8 cellular contexts compared by ENCODE assay signal in the genomic region with DNA sequence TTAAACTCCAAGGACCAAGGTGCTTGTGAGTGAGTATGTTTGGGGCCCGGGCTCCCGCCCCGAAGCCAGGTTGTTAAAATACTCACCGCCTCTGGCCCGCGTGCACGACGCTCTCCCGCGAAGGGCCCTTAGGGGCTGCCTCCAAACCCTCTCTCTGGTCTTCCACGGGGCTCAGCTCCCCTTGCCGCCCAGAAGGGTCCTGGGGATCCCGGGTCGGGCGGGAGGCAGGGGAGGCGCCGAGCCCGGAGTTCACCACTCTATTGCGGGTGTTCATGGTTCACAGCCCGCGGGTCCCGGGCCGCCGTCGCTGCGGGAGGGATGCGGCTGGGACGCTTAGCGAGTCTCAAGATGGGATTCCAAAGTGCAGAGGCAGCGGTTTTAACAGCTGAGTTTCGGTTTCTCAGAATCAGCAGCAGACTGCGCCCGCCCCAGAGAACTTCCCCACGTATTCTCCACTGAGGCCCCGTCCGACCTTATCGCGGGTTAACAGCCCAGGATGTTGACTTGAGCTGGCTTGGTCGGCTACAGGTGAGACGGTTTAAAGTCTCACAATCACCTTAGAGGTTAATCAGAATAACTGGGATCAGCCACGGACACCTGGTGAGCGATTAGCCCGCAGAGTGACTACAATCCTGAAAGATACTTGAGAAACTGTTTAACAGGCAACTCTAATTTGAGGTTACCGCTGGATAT. TPM values are rescaled to one million over a fixed set of nuclear protein-coding genes. Genes with fewer than 3 reads are reported as not detected.
A peak's percentile ranks its signal among the peaks of the same experiment; 100 is the strongest.
DNase-seq lines count a peak whose midpoint lies in the region; ATAC-seq and TF ChIP-seq lines count a peak whose summit lies in the region.

A gene with protein sequence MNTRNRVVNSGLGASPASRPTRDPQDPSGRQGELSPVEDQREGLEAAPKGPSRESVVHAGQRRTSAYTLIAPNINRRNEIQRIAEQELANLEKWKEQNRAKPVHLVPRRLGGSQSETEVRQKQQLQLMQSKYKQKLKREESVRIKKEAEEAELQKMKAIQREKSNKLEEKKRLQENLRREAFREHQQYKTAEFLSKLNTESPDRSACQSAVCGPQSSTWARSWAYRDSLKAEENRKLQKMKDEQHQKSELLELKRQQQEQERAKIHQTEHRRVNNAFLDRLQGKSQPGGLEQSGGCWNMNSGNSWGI (minus strand): TSS at position 350 of the 693 bp plus-strand sequence. CDS start 76 bp downstream, at position 274.

- H3K9me3 ChIP-seq in T-helper 17 cell (ENCODE audit: control insufficient read depth, low read length, poor library complexity, severe bottlenecking): no peaks in the 10 kb centered on the region
- H3K9me3 ChIP-seq in ascending aorta: no peaks in the 10 kb centered on the region
- no peaks in the 10 kb centered on the region for H3K9me3 ChIP-seq in hepatocyte (ENCODE audit: low read depth)
- H3K9me3 ChIP-seq in gastrocnemius medialis: no peaks in the 10 kb centered on the region

- H3K27ac ChIP-seq in ascending aorta: peak within 1 kb of the TSS; percentile 42 to 70
- H3K27ac ChIP-seq in hepatocyte: peak within 1 kb of the TSS; percentile 97
- H3K27ac ChIP-seq in gastrocnemius medialis: peak within 1 kb of the TSS; percentile 46 to 76 (median 71)

- peaks cover 21% of the 10 kb centered on the region for H3K79me2 ChIP-seq in hepatocyte

- peaks cover 0 to 2% of the 10 kb centered on the region in 2 donors for H3K4me1 ChIP-seq in ascending aorta
- peaks cover 11% of the 10 kb centered on the region for H3K4me1 ChIP-seq in hepatocyte (ENCODE audit: insufficient read depth)
- H3K4me1 ChIP-seq in gastrocnemius medialis: peaks cover 0 to 15% of the 10 kb centered on the region in 2 donors

- DNase-seq in A172 (ENCODE audit: low spot score) (peak; percentile 44), T-helper 17 cell (peak; percentile 52 to 66 (median 55)), ascending aorta (ENCODE audit: low spot score in 2 of 2) (peak in 1 of 2 donors; percentile 80), hepatocyte (ENCODE audit: low spot score) (peak; percentile 85), gastrocnemius medialis (peak; percentile 24 to 35), T1000 (lab: John Stamatoyannopoulos, UW) (no peak)

- H2AFZ ChIP-seq in hepatocyte: peak within 1 kb of the TSS; percentile 80

- H3K9me2 ChIP-seq in hepatocyte (replicated peaks; ENCODE audit: insufficient read depth): no peaks in the 10 kb centered on the region

- H3K4me1 Mint-ChIP-seq in T-helper 17 cell: peaks cover 37% of the 10 kb centered on the region

- in situ Hi-C loops in GM18951 (cut with MboI; ENCODE audit: low sequenced_read_pairs, unreplicated experiment): no loop called here
- in situ Hi-C loops in gastrocnemius medialis (cut with MboI; ENCODE audit: low sequenced_read_pairs in 4 of 4): no loop called here

- H3K27me3 ChIP-seq in ascending aorta: no peaks in the 10 kb centered on the region
- H3K27me3 ChIP-seq in hepatocyte: no peaks in the 10 kb centered on the region
- no peaks in the 10 kb centered on the region for H3K27me3 ChIP-seq in gastrocnemius medialis

- peak within 1 kb of the TSS; percentile 99 for H3K27ac Mint-ChIP-seq in T-helper 17 cell

- H3K4me2 ChIP-seq in hepatocyte: peak within 1 kb of the TSS; percentile 91

- 1% methylated on average over 44 of the region's 44 CpGs for WGBS in hepatocyte (ENCODE audit: low lambda C conversion rate, missing lambda C conversion rate)

- no peaks in the 10 kb centered on the region for H3K27me3 Mint-ChIP-seq in T-helper 17 cell

- H3K4me3 Mint-ChIP-seq in T-helper 17 cell: peak within 1 kb of the TSS; percentile 96

- ATAC-seq in HG03159 (IDR thresholded peaks at IDR 0.05; ENCODE audit: unreplicated experiment) (peak; percentile 74), T-helper 17 cell (peak; percentile 84), gastrocnemius medialis (peak; percentile 80 to 88)

- H4K20me1 ChIP-seq in hepatocyte (ENCODE audit: insufficient read depth, poor library complexity, severe bottlenecking): no peaks in the 10 kb centered on the region

- H3K36me3 ChIP-seq in ascending aorta (no peaks in the 10 kb centered on the region), hepatocyte (replicated peaks; ENCODE audit: insufficient read depth, low read depth) (no peaks in the 10 kb centered on the region), gastrocnemius medialis (no peaks in the 10 kb centered on the region)

- TF ChIP-seq POLR2A in GM18951 (IDR thresholded peaks at IDR 0.05; ENCODE audit: extremely low read depth, insufficient read depth, insufficient read length) (peak; percentile 71), gastrocnemius medialis (IDR thresholded peaks at IDR 0.05) (no peak)

- peaks cover 4% of the 10 kb centered on the region for H3K36me3 Mint-ChIP-seq in T-helper 17 cell (ENCODE audit: low read depth)

- TF ChIP-seq CTCF in ascending aorta (IDR thresholded peaks at IDR 0.05) (no peak), hepatocyte (IDR thresholded peaks at IDR 0.05; ENCODE audit: poor library complexity) (no peak), gastrocnemius medialis (IDR thresholded peaks at IDR 0.05 in 4 of 5, conservative IDR thresholded peaks at IDR 0.05 in 1 of 5) (no peak)

- intact Hi-C loops in ascending aorta (cut with DNase I): loop anchor here (1.0 kb wide), 1 partner anchor 31 kb away; a partner anchor contains a TSS
- intact Hi-C loops in gastrocnemius medialis (cut with DNase I; ENCODE audit: low total_unique reads): no loop called here

- H3K4me3 ChIP-seq in ascending aorta (peak within 1 kb of the TSS; percentile 71 to 83), hepatocyte (peak within 1 kb of the TSS; percentile 65), gastrocnemius medialis (peak within 1 kb of the TSS; percentile 69 to 87 (median 76))

RNA-seq across cellular contexts. Expression of the gene that starts here (rescaled TPM):
- total RNA-seq in A172 (2014; rRNA removed; shearing (Covaris generic)): 1.7 and 2.4 TPM in 2 replicates
- total RNA-seq in T-helper 17 cell: 10 to 100 TPM; 27.3 to 44.0 TPM
- total RNA-seq in ascending aorta: 3.2 TPM
- 22.2 and 24.5 TPM in 2 replicates for total RNA-seq in hepatocyte
- polyA plus RNA-seq in hepatocyte: 27.7 and 31.0 TPM in 2 replicates
- 1 to 10 TPM in 1 of 4 donors, under 1 TPM in 3; 0.42 to 2.0 (median 0.65) TPM for total RNA-seq in gastrocnemius medialis
